Comparison of ENCODE assay signal across 24 cellular contexts in the genomic region with DNA sequence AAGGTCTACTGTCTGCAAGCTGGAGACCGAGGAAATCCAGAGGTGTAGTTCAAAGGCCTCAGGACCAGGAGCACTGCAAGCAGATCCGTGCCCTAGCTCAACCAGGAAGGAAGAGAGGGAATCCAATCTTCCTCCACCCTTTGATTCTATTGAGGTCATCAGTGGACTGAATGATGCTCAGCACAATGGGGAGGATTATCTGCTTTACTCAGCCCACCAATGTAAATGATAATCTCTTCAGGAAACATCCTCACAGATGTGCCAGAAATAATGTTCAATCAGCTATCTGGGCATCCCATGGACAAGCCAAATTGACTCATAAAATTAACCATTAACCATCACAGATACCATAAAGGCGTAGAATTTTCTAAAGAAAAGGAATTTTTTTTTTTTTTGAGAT.
"Had no signal": no experiment of that assay in that cellular context is flagged by ENCODE, and none has a peak within 500 bp of the region (broad histone marks: within the 10 kb centered on the region; RNA-seq: fewer than 3 reads in every experiment).

No MANE protein-coding gene starts in this region.

- H3K36me3 ChIP-seq: gastrocnemius medialis, sigmoid colon, stomach, thyroid gland had no signal

- DNase-seq: effector CD8-positive, alpha-beta T cell; endodermal cell; foreskin fibroblast; gastrocnemius medialis; head of caudate nucleus; mucosa of descending colon; naive thymus-derived CD4-positive, alpha-beta T cell; nucleus accumbens; posterior cingulate gyrus; psoas muscle; right cardiac atrium; sigmoid colon; stimulated activated CD4-positive, alpha-beta T cell treated with anti-CD3 and anti-CD28 coated beads, Interleukin-2, amount 100 ng/mL, for 24 hours; stimulated activated CD4-positive, alpha-beta T cell treated with anti-CD3 and anti-CD28 coated beads, Interleukin-4, amount 100 ng/mL, for 24 hours; stimulated activated naive CD4-positive, alpha-beta T cell treated with Interleukin-2 at 50 U/mL for 16 hours; stomach; thyroid gland had no signal

- H3K27me3 ChIP-seq: gastrocnemius medialis, sigmoid colon, stomach, thyroid gland had no signal

- H3K4me3 ChIP-seq: gastrocnemius medialis, lung, mucosa of descending colon, psoas muscle, sigmoid colon, stomach, thyroid gland had no signal

- H3K4me1 ChIP-seq: gastrocnemius medialis, psoas muscle, sigmoid colon had no signal

- ATAC-seq: esophagus mucosa; gastrocnemius medialis; left lobe of liver; mucosa of descending colon; naive thymus-derived CD4-positive, alpha-beta T cell; psoas muscle; right cardiac atrium; stimulated activated effector memory CD8-positive, alpha-beta T cell treated with anti-CD3 and anti-CD28 coated beads, Interleukin-12 subunit alpha, Interleukin-12 subunit beta, amount 100 ng/mL, for 72 hours had no signal

- H3K9me3 ChIP-seq: gastrocnemius medialis, mucosa of descending colon, psoas muscle, sigmoid colon, stomach, thyroid gland had no signal

- FAIRE-seq: colon, keratinocyte had no signal

- H3K27ac ChIP-seq: epithelial cell of prostate, gastrocnemius medialis, psoas muscle, sigmoid colon, stomach, thyroid gland had no signal
